ENCODE assay signal across 14 cellular contexts in genomic region chr6:153957409-153957808, GRCh38.
DNase-seq lines count a peak whose midpoint lies in the region; ATAC-seq, FAIRE-seq and TF ChIP-seq lines count a peak whose summit lies in the region.
"Had no signal": no experiment of that assay in that cellular context is flagged by ENCODE, and none has a peak within 500 bp of the region (broad histone marks: within the 10 kb centered on the region; RNA-seq: fewer than 3 reads in every experiment).

No MANE protein-coding gene starts in this region.

- no peaks in the 10 kb centered on the region for H3K9me3 ChIP-seq in astrocyte (ENCODE audit: insufficient read depth, low read depth, low read length)
- no peaks in the 10 kb centered on the region for H3K9me3 ChIP-seq in neuronal stem cell (replicated peaks in 1 of 2; ENCODE audit: control insufficient read depth in 2 of 2, insufficient read depth in 1 of 2, low read depth in 1 of 2, low read length in 2 of 2)
- no peaks in the 10 kb centered on the region for H3K9me3 ChIP-seq in effector memory CD4-positive, alpha-beta T cell (ENCODE audit: control insufficient read depth, low read length)

- no peaks in the 10 kb centered on the region for H3K9me3 Mint-ChIP-seq in astrocyte (ENCODE audit: unreplicated experiment)

- no peak overlapping the region for H3K23ac ChIP-seq in neuronal stem cell (ENCODE audit: low read depth, low read length, poor library complexity)

- no peak overlapping the region for H2BK120ac ChIP-seq in neuronal stem cell (ENCODE audit: low read depth, low read length)

- no peak overlapping the region for H3K4me2 ChIP-seq in astrocyte (ENCODE audit: low read length)
- no peak overlapping the region for H3K4me2 ChIP-seq in neuronal stem cell (ENCODE audit: insufficient read depth, low read length, poor library complexity, severe bottlenecking)

- H3K79me2 ChIP-seq in astrocyte (ENCODE audit: insufficient read depth, low read length) = no peaks in the 10 kb centered on the region

- no peaks in the 10 kb centered on the region for H4K20me1 ChIP-seq in astrocyte (ENCODE audit: insufficient read depth, low read length)

- TF ChIP-seq CTCF in astrocyte (IDR thresholded peaks at IDR 0.05; ENCODE audit: insufficient read depth, low read depth, low read length) = no peak

- no peak overlapping the region for H3K9ac ChIP-seq in astrocyte (ENCODE audit: low read length)
- H3K9ac ChIP-seq in neuronal stem cell (ENCODE audit: low read depth, low read length, poor library complexity) = no peak overlapping the region

- H3K4me3 ChIP-seq in astrocyte (ENCODE audit: insufficient read depth, low read depth, low read length) (no peak overlapping the region), neuronal stem cell (ENCODE audit: low read length in 2 of 2) (no peak overlapping the region)
- no peak overlapping the region for H3K4me3 ChIP-seq in effector memory CD4-positive, alpha-beta T cell (ENCODE audit: insufficient read depth, low read depth, low read length, poor library complexity, severe bottlenecking)

- ATAC-seq in GM19025 (IDR thresholded peaks at IDR 0.05; ENCODE audit: low read depth, unreplicated experiment) (peak; percentile 95), GM21786 (IDR thresholded peaks at IDR 0.05; ENCODE audit: unreplicated experiment) (peak; percentile 95), HG03196 (IDR thresholded peaks at IDR 0.05; ENCODE audit: unreplicated experiment) (peak; percentile 93)
- ATAC-seq: esophagus mucosa had no signal

- H2BK12ac ChIP-seq in neuronal stem cell (ENCODE audit: low read length) = no peak overlapping the region

- no peak overlapping the region for H2BK5ac ChIP-seq in neuronal stem cell (ENCODE audit: low read length)

- H3K14ac ChIP-seq in neuronal stem cell (ENCODE audit: low read length) = no peak overlapping the region

- H3K27ac ChIP-seq in astrocyte (ENCODE audit: low read depth, low read length) = no peak overlapping the region
- H3K27ac ChIP-seq in neuronal stem cell (replicated peaks; ENCODE audit: low read length) = no peak overlapping the region
- no peak overlapping the region for H3K27ac ChIP-seq in effector memory CD4-positive, alpha-beta T cell (ENCODE audit: insufficient read depth, low read length, poor library complexity, severe bottlenecking)

- H3K4me1 ChIP-seq in astrocyte (ENCODE audit: insufficient read depth, low read length) = no peaks in the 10 kb centered on the region
- no peaks in the 10 kb centered on the region for H3K4me1 ChIP-seq in neuronal stem cell (ENCODE audit: control insufficient read depth in 2 of 2, insufficient read depth in 1 of 2, low read depth in 1 of 2, low read length in 2 of 2)
- no peaks in the 10 kb centered on the region for H3K4me1 ChIP-seq in effector memory CD4-positive, alpha-beta T cell (ENCODE audit: control insufficient read depth, insufficient read depth, low read length, poor library complexity, severe bottlenecking)

- H2AFZ ChIP-seq in astrocyte (ENCODE audit: low read depth, low read length) (no peak overlapping the region), neuronal stem cell (ENCODE audit: low read length) (no peak overlapping the region)

- H2BK15ac ChIP-seq in neuronal stem cell (ENCODE audit: low read length) = no peak overlapping the region

- peaks cover 4% of the 10 kb centered on the region for H3K27me3 Mint-ChIP-seq in astrocyte (ENCODE audit: low read depth, unreplicated experiment)

- peaks cover 31% of the 10 kb centered on the region for H3K4me1 Mint-ChIP-seq in astrocyte (ENCODE audit: low read depth, unreplicated experiment)

- no peaks in the 10 kb centered on the region for H3K36me3 ChIP-seq in astrocyte (ENCODE audit: insufficient read depth, low read length)
- H3K36me3 ChIP-seq in neuronal stem cell (replicated peaks in 1 of 2; ENCODE audit: control insufficient read depth in 2 of 2, insufficient read depth in 2 of 2, low read length in 2 of 2) = no peaks in the 10 kb centered on the region
- no peaks in the 10 kb centered on the region for H3K36me3 ChIP-seq in effector memory CD4-positive, alpha-beta T cell (ENCODE audit: control insufficient read depth, insufficient read depth, low read length)

- peak overlapping the region; percentile 79 for H3K27ac Mint-ChIP-seq in astrocyte (ENCODE audit: unreplicated experiment)
- H3K27ac Mint-ChIP-seq: brain had no signal

- no CpG with 5 or more reads among the region's 4 CpGs for WGBS in neuronal stem cell (ENCODE audit: extremely low coverage in 2 of 2, insufficient read length in 2 of 2, insufficient replicate concordance in 1 of 2), 2 donors

- no peak overlapping the region for H3K4me3 Mint-ChIP-seq in astrocyte (ENCODE audit: unreplicated experiment)
- H3K4me3 Mint-ChIP-seq: brain had no signal

- H4K8ac ChIP-seq in neuronal stem cell (ENCODE audit: low read depth, low read length) = no peak overlapping the region

- no peaks in the 10 kb centered on the region for H3K79me1 ChIP-seq in neuronal stem cell (ENCODE audit: low read depth, low read length)

- H3K27me3 ChIP-seq in astrocyte (ENCODE audit: insufficient read depth, low read length) (no peaks in the 10 kb centered on the region), neuronal stem cell (ENCODE audit: control insufficient read depth in 3 of 3, insufficient read depth in 3 of 3, low read depth in 1 of 3, low read length in 3 of 3) (no peaks in the 10 kb centered on the region)
- no peaks in the 10 kb centered on the region for H3K27me3 ChIP-seq in effector memory CD4-positive, alpha-beta T cell (replicated peaks; ENCODE audit: control insufficient read depth, insufficient read depth, low read length, poor library complexity, severe bottlenecking)

- H3K36me3 Mint-ChIP-seq in astrocyte (ENCODE audit: low read depth, unreplicated experiment) = no peaks in the 10 kb centered on the region
- H3K36me3 Mint-ChIP-seq: brain had no signal

- FAIRE-seq in astrocyte (lab: Jason Lieb, UNC) = no peak

- no peak overlapping the region for H4K91ac ChIP-seq in neuronal stem cell (ENCODE audit: low read depth, low read length, poor library complexity)

- H3K18ac ChIP-seq in neuronal stem cell (ENCODE audit: low read length) = no peak overlapping the region

- DNase-seq in astrocyte (ENCODE audit: low read depth) (no peak), anterior cingulate cortex (lab: John Stamatoyannopoulos, UW) (no peak), neuronal stem cell (ENCODE audit: low spot score) (no peak), A172 (ENCODE audit: low spot score) (no peak)
- no peak for DNase-seq in effector memory CD4-positive, alpha-beta T cell
- DNase-seq: activated CD8-positive, alpha-beta memory T cell treated with anti-CD3 and anti-CD28 coated beads, Interleukin-2, amount 50 U/mL, for 48 hours; DMS153; islet precursor cell; NCI-H69 had no signal

- no peak overlapping the region for H3K4ac ChIP-seq in neuronal stem cell (ENCODE audit: low read length)

- no peak overlapping the region for H2AK5ac ChIP-seq in neuronal stem cell (ENCODE audit: low read depth, low read length)
